17 cellular contexts compared by ENCODE assay signal in genomic region chr12:14400599-14400998, GRCh38. TPM values are rescaled to one million over a fixed set of nuclear protein-coding genes. Genes with fewer than 3 reads are reported as not detected.
DNase-seq lines count a peak whose midpoint lies in the region; ATAC-seq, FAIRE-seq and TF ChIP-seq lines count a peak whose summit lies in the region.
"Had no signal": no experiment of that assay in that cellular context is flagged by ENCODE, and none has a peak within 500 bp of the region (broad histone marks: within the 10 kb centered on the region; RNA-seq: fewer than 3 reads in every experiment).

No MANE protein-coding gene starts in this region.

- H3K27ac ChIP-seq in A549 (no peak overlapping the region), epithelial cell of prostate (peak overlapping the region; percentile 41)

- no peak for TF ChIP-seq POLR2A in A549 (IDR thresholded peaks at IDR 0.05; ENCODE audit: low read length)
- no peak for TF ChIP-seq POLR2A in GM12891 (IDR thresholded peaks at IDR 0.05; ENCODE audit: low read depth, low read length)

- DNase-seq in A549 (ENCODE audit: low read depth in 1 of 2, low spot score in 1 of 2): no peak
- DNase-seq in GM12891 (ENCODE audit: insufficient read length, low spot score): no peak
- DNase-seq in epithelial cell of prostate (ENCODE audit: low read depth, low spot score): no peak
- no peak for DNase-seq in HUDEP-2 (lab: John Stamatoyannopoulos, UW; ENCODE audit: unreplicated experiment in 76 of 76)
- no peak for DNase-seq in stimulated activated CD4-positive, alpha-beta T cell treated with anti-CD3 and anti-CD28 coated beads, Interleukin-4, amount 100 ng/mL, for 24 hours
- no peak for DNase-seq in globus pallidus (ENCODE audit: low spot score)
- DNase-seq: activated CD4-positive, CD25-positive, alpha-beta regulatory T cell treated with anti-CD3 and anti-CD28 coated beads, Interleukin-2, amount 50 U/mL, for 72 hours; activated gamma-delta T cell; BE2C; DMS79 treated with DMSO at 0.1 percent for 48 hours; NCI-H187 treated with DMSO at 0.1 percent for 48 hours; NCI-H524; nucleus accumbens had no signal

- ATAC-seq in A549 (no peak), GM21737 (IDR thresholded peaks at IDR 0.05; ENCODE audit: unreplicated experiment) (no peak)
- ATAC-seq: Panc1 had no signal

- no peak overlapping the region for H3K4me3 ChIP-seq in A549
- H3K4me3 ChIP-seq: skin epidermis had no signal

- no peaks in the 10 kb centered on the region for H3K27me3 Mint-ChIP-seq in T-helper 1 cell treated with Interleukin-12 subunit alpha and Interleukin-12 subunit beta and Interleukin-4 antibody, amounts not matched to agents 30 μg/mL and 1 μg/mL, for 36 hours (ENCODE audit: low read depth)

- H3K9me3 ChIP-seq in A549: peaks cover 18% of the 10 kb centered on the region; the same call in 2 of the 3 replicates
- H3K9me3 ChIP-seq: BE2C had no signal

- H3K4me1 Mint-ChIP-seq in T-helper 1 cell treated with Interleukin-12 subunit alpha and Interleukin-12 subunit beta and Interleukin-4 antibody, amounts not matched to agents 30 μg/mL and 1 μg/mL, for 36 hours (ENCODE audit: low read depth): peaks cover 68% of the 10 kb centered on the region

- peaks cover under 1% of the 10 kb centered on the region for H3K9me3 Mint-ChIP-seq in T-helper 1 cell treated with Interleukin-12 subunit alpha and Interleukin-12 subunit beta and Interleukin-4 antibody, amounts not matched to agents 30 μg/mL and 1 μg/mL, for 36 hours

- CTCF ChIA-PET in A549 (lab: Yijun Ruan, JAX): no interaction called here

- H3K4me2 ChIP-seq in A549: no peak overlapping the region

- no peak for TF ChIP-seq CTCF in A549 (IDR thresholded peaks at IDR 0.05)

- peaks cover 11% of the 10 kb centered on the region for H3K4me1 ChIP-seq in A549

- FAIRE-seq in A549 (lab: Jason Lieb, UNC) (peak; percentile 36), GM12891 (lab: Jason Lieb, UNC) (peak; percentile 75)

- peaks cover 25% of the 10 kb centered on the region for H3K36me3 Mint-ChIP-seq in T-helper 1 cell treated with Interleukin-12 subunit alpha and Interleukin-12 subunit beta and Interleukin-4 antibody, amounts not matched to agents 30 μg/mL and 1 μg/mL, for 36 hours (ENCODE audit: low read depth)

- POLR2A ChIA-PET in A549 (lab: Yijun Ruan, JAX): no interaction called here

- TF ChIP-seq EP300 in A549 (IDR thresholded peaks at IDR 0.05): no peak

- WGBS in A549 (ENCODE audit: missing lambda C conversion rate): 88% methylated on average over 1 of the region's 1 CpG

- peak overlapping the region; percentile 83 for H3K27ac Mint-ChIP-seq in T-helper 1 cell treated with Interleukin-12 subunit alpha and Interleukin-12 subunit beta and Interleukin-4 antibody, amounts not matched to agents 30 μg/mL and 1 μg/mL, for 36 hours

- H3K4me3 Mint-ChIP-seq in T-helper 1 cell treated with Interleukin-12 subunit alpha and Interleukin-12 subunit beta and Interleukin-4 antibody, amounts not matched to agents 30 μg/mL and 1 μg/mL, for 36 hours: peak overlapping the region; percentile 78

- TF ChIP-seq RAD21 in A549 (conservative IDR thresholded peaks at IDR 0.05 in 1 of 2, IDR thresholded peaks at IDR 0.05 in 1 of 2): no peak

TF ChIP-seq in A549, 52 proteins besides CTCF, POLR2A, EP300 and RAD21 (continues in another document):
- no peak for TF ChIP-seq TP53 (CRISPR knock-in tag; IDR thresholded peaks at IDR 0.05)
- no peak for TF ChIP-seq FOXS1 (CRISPR knock-in tag; IDR thresholded peaks at IDR 0.05)
- no peak for TF ChIP-seq HOXB5 (CRISPR knock-in tag; IDR thresholded peaks at IDR 0.05)
- TF ChIP-seq CHD2 (IDR thresholded peaks at IDR 0.05; ENCODE audit: low read length, partially characterized antibody): no peak
- TF ChIP-seq FOSB (CRISPR knock-in tag; IDR thresholded peaks at IDR 0.05): no peak
- TF ChIP-seq SREBF2 (IDR thresholded peaks at IDR 0.05): no peak
- TF ChIP-seq, protein P1, sequence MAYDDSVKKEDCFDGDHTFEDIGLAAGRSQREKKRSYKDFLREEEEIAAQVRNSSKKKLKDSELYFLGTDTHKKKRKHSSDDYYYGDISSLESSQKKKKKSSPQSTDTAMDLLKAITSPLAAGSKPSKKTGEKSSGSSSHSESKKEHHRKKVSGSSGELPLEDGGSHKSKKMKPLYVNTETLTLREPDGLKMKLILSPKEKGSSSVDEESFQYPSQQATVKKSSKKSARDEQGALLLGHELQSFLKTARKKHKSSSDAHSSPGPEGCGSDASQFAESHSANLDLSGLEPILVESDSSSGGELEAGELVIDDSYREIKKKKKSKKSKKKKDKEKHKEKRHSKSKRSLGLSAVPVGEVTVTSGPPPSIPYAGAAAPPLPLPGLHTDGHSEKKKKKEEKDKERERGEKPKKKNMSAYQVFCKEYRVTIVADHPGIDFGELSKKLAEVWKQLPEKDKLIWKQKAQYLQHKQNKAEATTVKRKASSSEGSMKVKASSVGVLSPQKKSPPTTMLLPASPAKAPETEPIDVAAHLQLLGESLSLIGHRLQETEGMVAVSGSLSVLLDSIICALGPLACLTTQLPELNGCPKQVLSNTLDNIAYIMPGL (CRISPR knock-in tag; IDR thresholded peaks at IDR 0.05; ENCODE audit: borderline replicate concordance): no peak
- no peak for TF ChIP-seq ZFP36 (IDR thresholded peaks at IDR 0.05; ENCODE audit: borderline replicate concordance, partially characterized antibody)
- no peak for TF ChIP-seq RARB (CRISPR knock-in tag; IDR thresholded peaks at IDR 0.05)
- no peak for TF ChIP-seq RNF2 (IDR thresholded peaks at IDR 0.05; ENCODE audit: borderline replicate concordance, low read depth)
- no peak for TF ChIP-seq USF2 (IDR thresholded peaks at IDR 0.05)

TF ChIP-seq in GM12891, 5 proteins besides CTCF, POLR2A, EP300 and RAD21:
- no peak for TF ChIP-seq POU2F2 (IDR thresholded peaks at IDR 0.05; ENCODE audit: low read depth, low read length)
- TF ChIP-seq SPI1 (IDR thresholded peaks at IDR 0.05; ENCODE audit: low read depth, low read length): no peak
- no peak for TF ChIP-seq POLR2AphosphoS5 (IDR thresholded peaks at IDR 0.05; ENCODE audit: low read depth, low read length)
- no peak for TF ChIP-seq TAF1 (IDR thresholded peaks at IDR 0.05; ENCODE audit: low read depth, low read length)
- no peak for TF ChIP-seq PAX5 (IDR thresholded peaks at IDR 0.05; ENCODE audit: insufficient read depth, low read length, severe bottlenecking)
TF ChIP-seq in GM12891: peak in this region for 0.

RNA-seq across cellular contexts. Expression of gene ATF7IP, which starts 35.1 kb away (rescaled TPM):
- polyA plus RNA-seq in A549 (2011; rRNA removed) (14.2 and 15.2 TPM in 2 replicates), A549 (2017; fragmentation: RNase III; extraction: RNeasy Plus Mini Kit Qiagen cat#74134 plus additional on column Dnase treatment) (5.6 to 7.1 TPM (median 6.4 TPM) in 3 replicates)
- polyA plus RNA-seq in A549 (2012; cell fraction: cytosol; rRNA removed): 2.4 and 2.9 TPM in 2 replicates
- 4.5 and 9.7 TPM in 2 replicates for polyA plus RNA-seq in A549 (2012; cell fraction: nucleus; rRNA removed)
- polyA minus RNA-seq in A549 (2011; rRNA and poly(A)+ RNA removed): 36.1 and 40.7 TPM in 2 replicates
- 14.4 TPM for polyA plus RNA-seq in GM12891 (2012; ENCODE audit: low read depth, missing spikeins)
